19 cellular contexts compared by ENCODE assay signal in genomic region chr11:71207996-71208774, GRCh38. TPM values are rescaled to one million over a fixed set of nuclear protein-coding genes. Genes with fewer than 3 reads are reported as not detected.
"Had no signal": no experiment of that assay in that cellular context is flagged by ENCODE, and none has a peak within 500 bp of the region (broad histone marks: within the 10 kb centered on the region; RNA-seq: fewer than 3 reads in every experiment).

No MANE protein-coding gene starts in this region.

- ATAC-seq: activated naive CD4-positive, alpha-beta T cell treated with anti-CD3 and anti-CD28 coated beads, Interleukin-2, amount 50 U/mL, for 72 hours; activated T-cell treated with anti-CD3 and anti-CD28 coated beads, Interleukin-2, amount 50 U/mL, for 4 hours; mucosa of descending colon; stimulated activated naive CD8-positive, alpha-beta T cell treated with anti-CD3 and anti-CD28 coated beads, Interleukin-15, Interleukin-2, amounts not matched to agents 100 U/mL and 50 U/mL, for 24 hours had no signal

- H3K27me3 ChIP-seq: adrenal gland, pancreas, transverse colon had no signal

- H3K27ac ChIP-seq: adrenal gland, dorsolateral prefrontal cortex, neutrophil, transverse colon had no signal

- DNase-seq: activated CD4-positive, alpha-beta T cell treated with anti-CD3 and anti-CD28 coated beads, Interleukin-2, amount 50 U/mL, for 1 hour; activated CD4-positive, CD25-positive, alpha-beta regulatory T cell treated with anti-CD3 and anti-CD28 coated beads, Interleukin-2, amount 50 U/mL, for 72 hours; activated CD8-positive, alpha-beta memory T cell treated with anti-CD3 and anti-CD28 coated beads, Interleukin-2, amount 50 U/mL, for 4 hours; activated T-cell treated with anti-CD3 and anti-CD28 coated beads, Interleukin-2, amount 50 U/mL, for 4 hours; foreskin fibroblast; hippocampal formation; islet precursor cell; mammary epithelial cell; mucosa of descending colon; naive B cell; stimulated activated naive CD8-positive, alpha-beta T cell treated with anti-CD3 and anti-CD28 coated beads, Interleukin-15, Interleukin-2, amounts not matched to agents 100 U/mL and 50 U/mL, for 24 hours; T1000; transverse colon had no signal

- H3K4me1 ChIP-seq: adrenal gland, pancreas had no signal

- H3K27ac Mint-ChIP-seq: activated naive CD4-positive, alpha-beta T cell treated with anti-CD3 and anti-CD28 coated beads, Interleukin-2, amount 50 U/mL, for 72 hours; naive B cell had no signal

- H3K9me3 ChIP-seq: adrenal gland, mucosa of descending colon, neutrophil, pancreas, transverse colon had no signal

- H3K4me3 ChIP-seq: adrenal gland, dorsolateral prefrontal cortex, mucosa of descending colon, pancreas, transverse colon had no signal

- H3K4me3 Mint-ChIP-seq: activated T-cell treated with anti-CD3 and anti-CD28 coated beads, Interleukin-2, amount 50 U/mL, for 4 hours; naive B cell had no signal

- H3K36me3 Mint-ChIP-seq: activated naive CD4-positive, alpha-beta T cell treated with anti-CD3 and anti-CD28 coated beads, Interleukin-2, amount 50 U/mL, for 72 hours; naive B cell had no signal

- H3K36me3 ChIP-seq: adrenal gland, neutrophil, pancreas, transverse colon had no signal

- H3K9me3 Mint-ChIP-seq: activated naive CD4-positive, alpha-beta T cell treated with anti-CD3 and anti-CD28 coated beads, Interleukin-2, amount 50 U/mL, for 72 hours had no signal

RNA-seq across cellular contexts. Expression of gene SHANK2, which starts 44.2 kb away (rescaled TPM):
- total RNA-seq: activated naive CD4-positive, alpha-beta T cell treated with anti-CD3 and anti-CD28 coated beads, Interleukin-2, amount 50 U/mL, for 72 hours; T-helper 1 cell treated with Interleukin-12 subunit alpha and Interleukin-12 subunit beta and Interleukin-4 antibody, amounts not matched to agents 30 ng/mL and 1 ng/mL, for 36 hours had no signal
